In genomic region chr4:137981277-137981676, GRCh38 we compare ENCODE assay signal across 16 cellular contexts.
A peak's percentile ranks its signal among the peaks of the same experiment; 100 is the strongest.
DNase-seq lines count a peak whose midpoint lies in the region; ATAC-seq, FAIRE-seq and TF ChIP-seq lines count a peak whose summit lies in the region.
"Had no signal": no experiment of that assay in that cellular context is flagged by ENCODE, and none has a peak within 500 bp of the region (broad histone marks: within the 10 kb centered on the region; RNA-seq: fewer than 3 reads in every experiment).

No MANE protein-coding gene starts in this region.

- no peak overlapping the region for H3K9ac ChIP-seq in neuronal stem cell (ENCODE audit: low read depth, low read length, poor library complexity)

- H3K4me3 ChIP-seq in A549, result no peak overlapping the region
- no peak overlapping the region for H3K4me3 ChIP-seq in RWPE2 (ENCODE audit: severe bottlenecking)
- no peak overlapping the region for H3K4me3 ChIP-seq in fibroblast of pulmonary artery (replicated peaks; ENCODE audit: low read depth, low read length)
- H3K4me3 ChIP-seq in neuronal stem cell (ENCODE audit: low read length in 2 of 2), result no peak overlapping the region
- no peak overlapping the region for H3K4me3 ChIP-seq in esophagus muscularis mucosa
- H3K4me3 ChIP-seq: colonic mucosa had no signal

- WGBS in A549 (ENCODE audit: missing lambda C conversion rate), result 59% methylated on average over 3 of the region's 3 CpGs
- WGBS in neuronal stem cell (ENCODE audit: extremely low coverage in 2 of 2, insufficient read length in 2 of 2, insufficient replicate concordance in 1 of 2), 2 donors, result no CpG with 5 or more reads among the region's 3 CpGs
- WGBS in esophagus muscularis mucosa, result 98% methylated on average over 3 of the region's 3 CpGs

- no peak for FAIRE-seq in A549 (lab: Jason Lieb, UNC)

- H3K9me3 Mint-ChIP-seq in HFFc6 (no peaks in the 10 kb centered on the region), CD14-positive monocyte (no peaks in the 10 kb centered on the region)
- peaks cover 2% of the 10 kb centered on the region for H3K9me3 Mint-ChIP-seq in activated T-cell treated with anti-CD3 and anti-CD28 coated beads, Interleukin-2, amount 50 U/mL, for 24 hours
- H3K9me3 Mint-ChIP-seq: activated CD4-positive, alpha-beta memory T cell treated with anti-CD3 and anti-CD28 coated beads, Interleukin-2, amount 10 ng/mL, durations not matched to agents 7 days and 5 days had no signal

- TF ChIP-seq CTCF in A549 (IDR thresholded peaks at IDR 0.05) (no peak), HFFc6 (IDR thresholded peaks at IDR 0.05) (peak; percentile 69), RWPE2 (IDR thresholded peaks at IDR 0.05; ENCODE audit: poor library complexity, severe bottlenecking) (peak; percentile 16), fibroblast of pulmonary artery (IDR thresholded peaks at IDR 0.05; ENCODE audit: low read length, missing control alignments) (peak; percentile 24), CD14-positive monocyte (IDR thresholded peaks at IDR 0.05) (no peak), esophagus muscularis mucosa (IDR thresholded peaks at IDR 0.05) (no peak)

- no peak overlapping the region for H2AFZ ChIP-seq in neuronal stem cell (ENCODE audit: low read length)

- TF ChIP-seq POLR2A in A549 (IDR thresholded peaks at IDR 0.05; ENCODE audit: low read length) (no peak), esophagus muscularis mucosa (IDR thresholded peaks at IDR 0.05; ENCODE audit: low read depth) (no peak)

- H2BK5ac ChIP-seq in neuronal stem cell (ENCODE audit: low read length), result no peak overlapping the region

- no peak overlapping the region for H2AK5ac ChIP-seq in neuronal stem cell (ENCODE audit: low read depth, low read length)

- H3K27ac Mint-ChIP-seq in HFFc6 (no peak overlapping the region), CD14-positive monocyte (no peak overlapping the region)
- no peak overlapping the region for H3K27ac Mint-ChIP-seq in activated T-cell treated with anti-CD3 and anti-CD28 coated beads, Interleukin-2, amount 50 U/mL, for 24 hours
- H3K27ac Mint-ChIP-seq: activated CD4-positive, alpha-beta memory T cell treated with anti-CD3 and anti-CD28 coated beads, Interleukin-2, amount 10 ng/mL, durations not matched to agents 7 days and 5 days; activated naive CD4-positive, alpha-beta T cell treated with anti-CD3 and anti-CD28 coated beads, Interleukin-2, amount 50 U/mL, for 24 hours; mesothelial cell of epicardium; type B pancreatic cell had no signal

- no peak overlapping the region for H3K18ac ChIP-seq in neuronal stem cell (ENCODE audit: low read length)

- H3K27me3 ChIP-seq in RWPE2 (ENCODE audit: insufficient read depth, poor library complexity, severe bottlenecking), result no peaks in the 10 kb centered on the region
- H3K27me3 ChIP-seq in neuronal stem cell (ENCODE audit: control insufficient read depth in 3 of 3, insufficient read depth in 3 of 3, low read depth in 1 of 3, low read length in 3 of 3), result no peaks in the 10 kb centered on the region
- no peaks in the 10 kb centered on the region for H3K27me3 ChIP-seq in esophagus muscularis mucosa
- H3K27me3 ChIP-seq: colonic mucosa had no signal

- ATAC-seq in A549 (0 out of 6 replicates have a peak, but pooled peaks of 1 of the 2 experiments have one; percentile 19), RWPE2 (ENCODE audit: low read depth) (no peak)
- ATAC-seq: esophagus mucosa had no signal

- no peak overlapping the region for H4K8ac ChIP-seq in neuronal stem cell (ENCODE audit: low read depth, low read length)

- DNase-seq in A549 (ENCODE audit: low read depth in 1 of 2, low spot score in 1 of 2), result peak in 1 of 2 experiments; percentile 11
- peak; percentile 70 for DNase-seq in HFFc6
- DNase-seq in RWPE2 (ENCODE audit: low spot score), result no peak
- DNase-seq in fibroblast of pulmonary artery (ENCODE audit: low read depth), result peak; percentile 49
- DNase-seq in CD14-positive monocyte (ENCODE audit: low spot score), result no peak
- DNase-seq in neuronal stem cell (ENCODE audit: low spot score), result no peak
- no peak for DNase-seq in esophagus muscularis mucosa (ENCODE audit: extremely low spot score)
- no peak for DNase-seq in activated T-cell treated with anti-CD3 and anti-CD28 coated beads, Interleukin-2, amount 50 U/mL, for 24 hours
- DNase-seq: activated CD4-positive, alpha-beta memory T cell treated with anti-CD3 and anti-CD28 coated beads, Interleukin-2, amount 10 ng/mL, durations not matched to agents 7 days and 5 days; colonic mucosa; DMS53; NCI-H446 treated with DMSO at 0.1 percent for 48 hours had no signal

- no peak for TF ChIP-seq RAD21 in A549 (conservative IDR thresholded peaks at IDR 0.05 in 1 of 2, IDR thresholded peaks at IDR 0.05 in 1 of 2)

- no peak overlapping the region for H2BK120ac ChIP-seq in neuronal stem cell (ENCODE audit: low read depth, low read length)

- H3K36me3 ChIP-seq in RWPE2 (ENCODE audit: low read depth), result no peaks in the 10 kb centered on the region
- no peaks in the 10 kb centered on the region for H3K36me3 ChIP-seq in neuronal stem cell (replicated peaks in 1 of 2; ENCODE audit: control insufficient read depth in 2 of 2, insufficient read depth in 2 of 2, low read length in 2 of 2)
- no peaks in the 10 kb centered on the region for H3K36me3 ChIP-seq in esophagus muscularis mucosa
- H3K36me3 ChIP-seq: colonic mucosa had no signal

- no peak overlapping the region for H2BK15ac ChIP-seq in neuronal stem cell (ENCODE audit: low read length)

- H3K4me1 Mint-ChIP-seq in HFFc6 (ENCODE audit: low read depth), result peaks cover 25% of the 10 kb centered on the region
- no peaks in the 10 kb centered on the region for H3K4me1 Mint-ChIP-seq in CD14-positive monocyte
- H3K4me1 Mint-ChIP-seq in activated T-cell treated with anti-CD3 and anti-CD28 coated beads, Interleukin-2, amount 50 U/mL, for 24 hours (ENCODE audit: low read depth), result no peaks in the 10 kb centered on the region
- H3K4me1 Mint-ChIP-seq: activated CD4-positive, alpha-beta memory T cell treated with anti-CD3 and anti-CD28 coated beads, Interleukin-2, amount 10 ng/mL, durations not matched to agents 7 days and 5 days; activated naive CD4-positive, alpha-beta T cell treated with anti-CD3 and anti-CD28 coated beads, Interleukin-2, amount 50 U/mL, for 24 hours had no signal

- H3K79me1 ChIP-seq in neuronal stem cell (ENCODE audit: low read depth, low read length), result no peaks in the 10 kb centered on the region

- H3K27ac ChIP-seq in A549 (no peak overlapping the region), RWPE2 (ENCODE audit: poor library complexity, severe bottlenecking) (no peak overlapping the region), neuronal stem cell (replicated peaks; ENCODE audit: low read length) (no peak overlapping the region), esophagus muscularis mucosa (replicated peaks in 1 of 4) (no peak overlapping the region)
- H3K27ac ChIP-seq: colonic mucosa had no signal

- POLR2A ChIA-PET in A549 (lab: Yijun Ruan, JAX), result no interaction called here

- H3K27me3 Mint-ChIP-seq in HFFc6 (ENCODE audit: insufficient read depth) (no peaks in the 10 kb centered on the region), CD14-positive monocyte (ENCODE audit: low read depth in 3 of 3) (no peaks in the 10 kb centered on the region)
- no peaks in the 10 kb centered on the region for H3K27me3 Mint-ChIP-seq in activated T-cell treated with anti-CD3 and anti-CD28 coated beads, Interleukin-2, amount 50 U/mL, for 24 hours
- H3K27me3 Mint-ChIP-seq: activated CD4-positive, alpha-beta memory T cell treated with anti-CD3 and anti-CD28 coated beads, Interleukin-2, amount 10 ng/mL, durations not matched to agents 7 days and 5 days; activated naive CD4-positive, alpha-beta T cell treated with anti-CD3 and anti-CD28 coated beads, Interleukin-2, amount 50 U/mL, for 24 hours; type B pancreatic cell had no signal

- H2BK12ac ChIP-seq in neuronal stem cell (ENCODE audit: low read length), result no peak overlapping the region

- H3K4me2 ChIP-seq in A549 (no peak overlapping the region), neuronal stem cell (ENCODE audit: insufficient read depth, low read length, poor library complexity, severe bottlenecking) (no peak overlapping the region)

- TF ChIP-seq EP300 in A549 (IDR thresholded peaks at IDR 0.05), result no peak
- TF ChIP-seq EP300 in esophagus muscularis mucosa (IDR thresholded peaks at IDR 0.05), result no peak

- H4K91ac ChIP-seq in neuronal stem cell (ENCODE audit: low read depth, low read length, poor library complexity), result no peak overlapping the region

- no peak overlapping the region for H3K23ac ChIP-seq in neuronal stem cell (ENCODE audit: low read depth, low read length, poor library complexity)

- H3K36me3 Mint-ChIP-seq in HFFc6 (ENCODE audit: low read depth) (no peaks in the 10 kb centered on the region), CD14-positive monocyte (no peaks in the 10 kb centered on the region)
- no peaks in the 10 kb centered on the region for H3K36me3 Mint-ChIP-seq in activated T-cell treated with anti-CD3 and anti-CD28 coated beads, Interleukin-2, amount 50 U/mL, for 24 hours (ENCODE audit: low read depth)
- H3K36me3 Mint-ChIP-seq: activated naive CD4-positive, alpha-beta T cell treated with anti-CD3 and anti-CD28 coated beads, Interleukin-2, amount 50 U/mL, for 24 hours; mesothelial cell of epicardium; type B pancreatic cell had no signal

- no peak overlapping the region for H3K14ac ChIP-seq in neuronal stem cell (ENCODE audit: low read length)

- no peak overlapping the region for H3K4ac ChIP-seq in neuronal stem cell (ENCODE audit: low read length)

- no peaks in the 10 kb centered on the region for H3K9me3 ChIP-seq in A549
- H3K9me3 ChIP-seq in RWPE2 (ENCODE audit: severe bottlenecking), result no peaks in the 10 kb centered on the region
- no peaks in the 10 kb centered on the region for H3K9me3 ChIP-seq in neuronal stem cell (replicated peaks in 1 of 2; ENCODE audit: control insufficient read depth in 2 of 2, insufficient read depth in 1 of 2, low read depth in 1 of 2, low read length in 2 of 2)
- no peaks in the 10 kb centered on the region for H3K9me3 ChIP-seq in esophagus muscularis mucosa
- H3K9me3 ChIP-seq: colonic mucosa had no signal

- CTCF ChIA-PET in A549 (lab: Yijun Ruan, JAX), result no interaction called here

- H3K4me3 Mint-ChIP-seq in HFFc6, result no peak overlapping the region
- H3K4me3 Mint-ChIP-seq in CD14-positive monocyte, result no peak overlapping the region
- H3K4me3 Mint-ChIP-seq in activated T-cell treated with anti-CD3 and anti-CD28 coated beads, Interleukin-2, amount 50 U/mL, for 24 hours, result no peak overlapping the region
- H3K4me3 Mint-ChIP-seq: activated CD4-positive, alpha-beta memory T cell treated with anti-CD3 and anti-CD28 coated beads, Interleukin-2, amount 10 ng/mL, durations not matched to agents 7 days and 5 days; activated naive CD4-positive, alpha-beta T cell treated with anti-CD3 and anti-CD28 coated beads, Interleukin-2, amount 50 U/mL, for 24 hours; mesothelial cell of epicardium; type B pancreatic cell had no signal

- H3K4me1 ChIP-seq in A549 (no peaks in the 10 kb centered on the region), RWPE2 (ENCODE audit: insufficient read depth, poor library complexity, severe bottlenecking) (no peaks in the 10 kb centered on the region), neuronal stem cell (ENCODE audit: control insufficient read depth in 2 of 2, insufficient read depth in 1 of 2, low read depth in 1 of 2, low read length in 2 of 2) (no peaks in the 10 kb centered on the region), esophagus muscularis mucosa (no peaks in the 10 kb centered on the region)
- H3K4me1 ChIP-seq: colonic mucosa had no signal

- intact Hi-C loops in CD14-positive monocyte (cut with micrococcal nuclease), result no loop called here
- intact Hi-C loops in esophagus muscularis mucosa (cut with DNase I), result no loop called here

Comparison
In these comparisons a context has a peak if more than half of its experiments do, and no peak if none do; other contexts are left out.
1. DNase-seq: peak in HFFc6 (single experiment) and fibroblast of pulmonary artery (single experiment); none in RWPE2 (single experiment), CD14-positive monocyte (single experiment), neuronal stem cell (single experiment), esophagus muscularis mucosa (single experiment) and activated T-cell treated with anti-CD3 and anti-CD28 coated beads, Interleukin-2, amount 50 U/mL, for 24 hours (single experiment).
2. CTCF ChIP-seq: peak in HFFc6 (single experiment), RWPE2 (single experiment) and fibroblast of pulmonary artery (single experiment); none in A549 (single experiment), CD14-positive monocyte (single experiment) and esophagus muscularis mucosa (0 of 3).